ENCODE assay signal across 8 cellular contexts in the genomic region with DNA sequence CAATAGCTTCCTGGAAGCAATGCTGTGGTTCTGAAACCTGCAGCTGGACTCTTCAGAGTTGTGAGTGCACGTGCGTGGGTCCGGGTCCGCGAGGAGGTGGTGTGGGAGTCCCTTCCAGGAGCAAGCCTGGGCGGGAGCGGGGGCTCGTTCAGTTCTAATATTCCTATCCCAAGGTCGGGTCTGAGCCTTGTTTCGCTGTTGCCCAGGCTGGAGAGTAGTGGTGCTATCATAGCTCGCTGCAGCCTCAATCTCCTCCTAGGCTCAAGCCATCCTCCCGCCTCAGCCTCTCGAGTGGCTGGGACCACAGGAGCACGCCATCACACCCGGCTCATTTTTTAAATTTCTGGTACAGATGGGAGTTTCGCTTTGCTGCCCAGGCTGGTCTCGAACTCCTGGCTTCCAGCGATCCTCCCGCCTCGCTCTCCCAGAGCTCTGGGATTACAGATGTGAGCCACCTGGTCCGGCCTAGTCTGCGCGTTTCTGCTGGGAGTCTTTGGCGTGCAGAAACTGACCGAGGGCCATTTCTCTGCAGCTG. TPM values are rescaled to one million over a fixed set of nuclear protein-coding genes. Genes with fewer than 3 reads are reported as not detected.
DNase-seq lines count a peak whose midpoint lies in the region; ATAC-seq, FAIRE-seq and TF ChIP-seq lines count a peak whose summit lies in the region.

No MANE protein-coding gene starts in this region.

- no peak overlapping the region for H4K91ac ChIP-seq in mesenchymal stem cell (ENCODE audit: low read length)

- peak overlapping the region in 1 of 2 experiments; percentile 84 for H3K4ac ChIP-seq in mesenchymal stem cell (ENCODE audit: low read depth in 1 of 2, low read length in 2 of 2)

- peak overlapping the region in 1 of 2 experiments; percentile 87 for H3K18ac ChIP-seq in mesenchymal stem cell (ENCODE audit: low read depth in 1 of 2, low read length in 2 of 2)

- TF ChIP-seq POLR2A in A549 (IDR thresholded peaks at IDR 0.05; ENCODE audit: low read length) (no peak), GM12878 (IDR thresholded peaks at IDR 0.05; ENCODE audit: low read depth, low read length) (no peak), uterus (IDR thresholded peaks at IDR 0.05) (no peak)

- FAIRE-seq in A549 (lab: Jason Lieb, UNC) (peak; percentile 43), GM12878 (lab: Jason Lieb, UNC) (no peak)

- H3K27ac Mint-ChIP-seq in HFFc6, result peak overlapping the region; percentile 84

- TF ChIP-seq CTCF in A549 (IDR thresholded peaks at IDR 0.05), result no peak
- TF ChIP-seq CTCF in HFFc6 (IDR thresholded peaks at IDR 0.05), result no peak
- no peak for TF ChIP-seq CTCF in GM12878 (IDR thresholded peaks at IDR 0.05 in 2 of 3, conservative IDR thresholded peaks at IDR 0.05 in 1 of 3; ENCODE audit: control insufficient read depth in 2 of 3, extremely low read depth in 1 of 3, insufficient read depth in 1 of 3, low read depth in 3 of 3, low read length in 3 of 3)
- TF ChIP-seq CTCF in uterus (IDR thresholded peaks at IDR 0.05), result no peak

- H2BK120ac ChIP-seq in mesenchymal stem cell (ENCODE audit: low read depth, low read length), result peak overlapping the region; percentile 39

- no peak overlapping the region for H2AK5ac ChIP-seq in mesenchymal stem cell (ENCODE audit: low read length, severe bottlenecking)

- CTCF ChIA-PET in A549 (lab: Yijun Ruan, JAX) (interaction anchor here (0.6 kb wide), 1 partner anchor 25 kb away, joined by 3 read pairs; no protein-coding TSS in a partner anchor), GM12878 (lab: Yijun Ruan, JAX) (no interaction called here)

- H3K23ac ChIP-seq in mesenchymal stem cell (ENCODE audit: low read length in 2 of 2), result no peak overlapping the region

- H2AFZ ChIP-seq in GM12878 (ENCODE audit: control insufficient read depth, low read depth, low read length) (peak overlapping the region; percentile 63), mesenchymal stem cell (ENCODE audit: low read depth, low read length) (peak overlapping the region; percentile 99)

- H3K4me1 ChIP-seq in A549 (no peaks in the 10 kb centered on the region), GM12878 (ENCODE audit: control insufficient read depth, insufficient read depth, low read length) (no peaks in the 10 kb centered on the region), mesenchymal stem cell (ENCODE audit: control insufficient read depth, insufficient read depth, low read depth, low read length) (peaks cover 11% of the 10 kb centered on the region), uterus (peaks cover 0 to 5% of the 10 kb centered on the region in 2 donors)

- H4K20me1 ChIP-seq in GM12878 (ENCODE audit: control insufficient read depth, insufficient read depth), result no peaks in the 10 kb centered on the region

- no peak overlapping the region for H2BK12ac ChIP-seq in mesenchymal stem cell (ENCODE audit: low read length in 2 of 2)

- H3K9me3 Mint-ChIP-seq in HFFc6, result peaks cover 61% of the 10 kb centered on the region

- peaks cover 97% of the 10 kb centered on the region for H3K9me3 ChIP-seq in A549
- peaks cover 6% of the 10 kb centered on the region; the same call in 2 of the 3 replicates for H3K9me3 ChIP-seq in GM12878 (replicated peaks; ENCODE audit: control insufficient read depth, insufficient read depth, low read length)
- H3K9me3 ChIP-seq in mesenchymal stem cell (ENCODE audit: control insufficient read depth, low read length), result peaks cover 33% of the 10 kb centered on the region
- no peaks in the 10 kb centered on the region for H3K9me3 ChIP-seq in uterus

- H4K8ac ChIP-seq in mesenchymal stem cell (ENCODE audit: low read length), result peak overlapping the region; percentile 90

- RAD21 ChIA-PET in GM12878 (lab: Charles Lee; ENCODE audit: unreplicated experiment), result no interaction called here

- peak overlapping the region; percentile 89 for H3K4me3 Mint-ChIP-seq in HFFc6

- no peak overlapping the region for H2BK5ac ChIP-seq in mesenchymal stem cell (ENCODE audit: low read depth, low read length, poor library complexity, severe bottlenecking)

- H3K36me3 ChIP-seq in GM12878 (ENCODE audit: control insufficient read depth in 2 of 2, insufficient read depth in 2 of 2, low read length in 1 of 2) (no peaks in the 10 kb centered on the region), mesenchymal stem cell (ENCODE audit: control insufficient read depth in 1 of 2, insufficient read depth in 2 of 2, low read depth in 1 of 2, low read length in 2 of 2) (peaks cover 7 to 12% of the 10 kb centered on the region in 2 experiments), uterus (no peaks in the 10 kb centered on the region)

- peak overlapping the region in 1 of 2 experiments; percentile 71 for H3K14ac ChIP-seq in mesenchymal stem cell (ENCODE audit: low read length in 2 of 2)

- intact Hi-C loops in GM12878 (cut with micrococcal nuclease; ENCODE audit: unreplicated experiment) (no loop called here), uterus (cut with DNase I; ENCODE audit: low total_unique reads) (no loop called here)

- H3K36me3 Mint-ChIP-seq in HFFc6 (ENCODE audit: low read depth), result peaks cover 41% of the 10 kb centered on the region

- H3K4me3 ChIP-seq in A549, result peak overlapping the region; percentile 66
- H3K4me3 ChIP-seq in GM12878, result peak overlapping the region; percentile 76
- peak overlapping the region; percentile 69 to 93 for H3K4me3 ChIP-seq in mesenchymal stem cell (ENCODE audit: insufficient read depth in 1 of 2, low read depth in 1 of 2, low read length in 2 of 2)
- peak overlapping the region; percentile 61 to 86 for H3K4me3 ChIP-seq in uterus

- peak overlapping the region; percentile 74 for H3K4me2 ChIP-seq in A549
- H3K4me2 ChIP-seq in GM12878 (ENCODE audit: control insufficient read depth, insufficient read depth), result peak overlapping the region; percentile 5
- peak overlapping the region; percentile 82 for H3K4me2 ChIP-seq in mesenchymal stem cell (ENCODE audit: low read length, poor library complexity, severe bottlenecking)

- no peak overlapping the region for H2BK15ac ChIP-seq in mesenchymal stem cell (ENCODE audit: low read depth, poor library complexity, severe bottlenecking)

- BruUV-seq in GM12878 (replicated peaks; lab: Mats Ljungman, UMichigan), result no TSS peak

- H3K27me3 Mint-ChIP-seq in HFFc6 (ENCODE audit: insufficient read depth), result peaks cover 4% of the 10 kb centered on the region; the same call in 1 of the 2 replicates

- peaks cover 13% of the 10 kb centered on the region for H3K79me2 ChIP-seq in GM12878 (ENCODE audit: control insufficient read depth, insufficient read depth, low read length)

- 53% methylated on average over 25 of the region's 25 CpGs for WGBS in A549 (ENCODE audit: missing lambda C conversion rate)
- WGBS in GM12878 (ENCODE audit: insufficient coverage, insufficient replicate concordance, low lambda C conversion rate, missing lambda C conversion rate), result 1% methylated on average over 25 of the region's 25 CpGs
- WGBS in mesenchymal stem cell, result 15% methylated on average over 25 of the region's 25 CpGs

- H3K27ac ChIP-seq in A549 (peak overlapping the region; percentile 80 to 82), GM12878 (ENCODE audit: control insufficient read depth, insufficient read depth) (peak overlapping the region; percentile 61), mesenchymal stem cell (ENCODE audit: low read length, poor library complexity, severe bottlenecking) (peak overlapping the region; percentile 63), uterus (peak overlapping the region; percentile 84 to 93)

- DNase-seq in A549 (ENCODE audit: low read depth in 1 of 2, low spot score in 1 of 2), result no peak
- DNase-seq in HFFc6, result no peak
- DNase-seq in GM12878 (ENCODE audit: low read depth, low spot score), result no peak
- DNase-seq in mesenchymal stem cell, result no peak
- DNase-seq in uterus, result no peak

- H3K27me3 ChIP-seq in GM12878 (replicated peaks in 1 of 2; ENCODE audit: control insufficient read depth in 2 of 2, insufficient read depth in 2 of 2, low read length in 1 of 2) (no peaks in the 10 kb centered on the region), mesenchymal stem cell (ENCODE audit: control insufficient read depth in 1 of 2, insufficient read depth in 1 of 2, low read length in 2 of 2) (peaks cover 0 to 6% of the 10 kb centered on the region in 2 experiments), uterus (no peaks in the 10 kb centered on the region)

- TF ChIP-seq RAD21 in A549 (conservative IDR thresholded peaks at IDR 0.05 in 1 of 2, IDR thresholded peaks at IDR 0.05 in 1 of 2), result no peak
- no peak for TF ChIP-seq RAD21 in GM12878 (IDR thresholded peaks at IDR 0.05; ENCODE audit: insufficient read depth, low read depth, low read length)

- ATAC-seq in A549, result peak in 1 of 2 experiments; percentile 13; a peak in 3 of 6 replicates
- peak; percentile 34 for ATAC-seq in GM12878
- no peak for ATAC-seq in HG03159 (IDR thresholded peaks at IDR 0.05; ENCODE audit: unreplicated experiment)
- no peak for ATAC-seq in HG02678 (IDR thresholded peaks at IDR 0.05; ENCODE audit: unreplicated experiment)
- ATAC-seq in HG02970 (IDR thresholded peaks at IDR 0.05; ENCODE audit: low FRiP score, unreplicated experiment), result no peak

- H3K9ac ChIP-seq in GM12878 (ENCODE audit: control insufficient read depth, insufficient read depth, low read length), result peak overlapping the region; percentile 71
- H3K9ac ChIP-seq in mesenchymal stem cell (ENCODE audit: low read length), result peak overlapping the region; percentile 97

- SMC1A ChIA-PET in GM12878 (lab: Charles Lee; ENCODE audit: uncharacterized antibody, unreplicated experiment), result interaction anchor here (1.0 to 1.1 kb wide), 2 partner anchors 13 to 39 kb away, joined by 3 read pairs; a partner anchor contains a TSS

- in situ Hi-C loops in GM12878 (cut with MboI), result no loop called here

- TF ChIP-seq EP300 in A549 (IDR thresholded peaks at IDR 0.05) (no peak), GM12878 (IDR thresholded peaks at IDR 0.05; ENCODE audit: borderline replicate concordance in 1 of 2, control insufficient read depth in 1 of 2, low read depth in 2 of 2, low read length in 2 of 2) (no peak)

- H3K4me1 Mint-ChIP-seq in HFFc6 (ENCODE audit: low read depth), result peaks cover 7% of the 10 kb centered on the region; the same call in 1 of the 2 replicates

- POLR2A ChIA-PET in A549 (lab: Yijun Ruan, JAX), result no interaction called here
- POLR2A ChIA-PET in GM12878 (lab: Charles Lee), result interaction anchor here (0.5 to 1.6 kb wide), 2 partner anchors 71 to 91 kb away, joined by 5 to 6 read pairs; a partner anchor contains a TSS

- peaks cover 7% of the 10 kb centered on the region for H3K79me1 ChIP-seq in mesenchymal stem cell (replicated peaks; ENCODE audit: low read length, poor library complexity, severe bottlenecking)

RNA-seq across cellular contexts. Expression of a gene that starts 0.6 kb away (rescaled TPM):
- polyA plus RNA-seq in A549 (2011; rRNA removed) (5.9 and 6.7 TPM in 2 replicates), A549 (2017; fragmentation: RNase III; extraction: RNeasy Plus Mini Kit Qiagen cat#74134 plus additional on column Dnase treatment) (3.1 to 3.7 TPM (median 3.7 TPM) in 3 replicates), GM12878 (2011; rRNA removed) (5.4 and 9.1 TPM in 2 replicates), GM12878 (2014; fragmentation: Illumina TruSeq; extraction: Trizol) (2.1 and 2.2 TPM in 2 replicates), GM12878 (2014; fragmentation: Nextera tagmentation; extraction: Ambion mirVana) (1 to 10 TPM; 2.0 to 2.2 TPM), GM12878 (2014; rRNA removed) (1.2 and 2.0 TPM in 2 replicates), GM12878 (2016; fragmentation: Nextera tagmentation; extraction: Ambion mirVana) (1 to 10 TPM; 4.1 to 4.8 TPM)
- polyA plus RNA-seq in A549 (2012; cell fraction: cytosol; rRNA removed), result 0.91 and 1.2 TPM in 2 replicates
- 0.66 and 1.2 TPM in 2 replicates for polyA plus RNA-seq in A549 (2012; cell fraction: nucleus; rRNA removed)
- polyA minus RNA-seq in A549 (2011; rRNA and poly(A)+ RNA removed), result 4.1 and 4.2 TPM in 2 replicates
- 1 to 10 TPM; 1.7 to 3.9 (median 3.4) TPM for total RNA-seq in HFFc6 (2021; fragmentation: NEBNext Ultra II Directional; extraction: Animal tissue kit (Norgen Biotek cat#: 25700))
- total RNA-seq in GM12878 (2013; cell fraction: nucleolus; rRNA removed), result 18.3 and 20.0 TPM in 2 replicates
- total RNA-seq in GM12878 (2014; rRNA removed) (2.5 and 2.9 TPM in 2 replicates), GM12878 (2014; rRNA removed; fragmentation: Illumina TruSeq; extraction: Trizol) (3.1 and 3.4 TPM in 2 replicates), GM12878 (2021) (2.0 and 2.6 TPM in 2 replicates), uterus (10 to 100 TPM in 2 of 4 donors, 1 to 10 TPM in 1, under 1 TPM in 1; 0.88 to 29.9 (median 8.3) TPM)
- polyA plus RNA-seq in GM12878 (2011; ENCODE audit: low read depth), result 1.8 TPM
- 2.3 and 2.6 TPM in 2 replicates for polyA plus RNA-seq in GM12878 (2011; cell fraction: cytosol; rRNA removed)
- polyA plus RNA-seq in GM12878 (2011; cell fraction: nucleus; rRNA removed), result 3.4 and 3.9 TPM in 2 replicates
- polyA plus RNA-seq in GM12878 (2012), result 2.2 and 3.4 TPM in 2 replicates
- 7.3 and 9.1 TPM in 2 replicates for polyA minus RNA-seq in GM12878 (2011; rRNA and poly(A)+ RNA removed)
- polyA minus RNA-seq in GM12878 (2011; cell fraction: cytosol; rRNA and poly(A)+ RNA removed), result 2.0 and 2.3 TPM in 2 replicates
- polyA minus RNA-seq in GM12878 (2011; cell fraction: nucleus; rRNA and poly(A)+ RNA removed), result 2.9 and 5.3 TPM in 2 replicates
- 2.9 TPM for polyA plus RNA-seq in mesenchymal stem cell (2013, experiment 1 of 2)
- polyA plus RNA-seq in mesenchymal stem cell (2013, experiment 2 of 2), result 2.9 TPM

RNA-seq across cellular contexts. Expression of a gene that starts 38.8 kb away (rescaled TPM):
- polyA plus RNA-seq in A549 (2011; rRNA removed), result 5.8 and 7.1 TPM in 2 replicates
- 1.2 and 1.3 TPM in 2 replicates for polyA plus RNA-seq in A549 (2012; cell fraction: cytosol; rRNA removed)
- 0.95 and 1.3 TPM in 2 replicates for polyA plus RNA-seq in A549 (2012; cell fraction: nucleus; rRNA removed)
- polyA plus RNA-seq in A549 (2017; fragmentation: RNase III; extraction: RNeasy Plus Mini Kit Qiagen cat#74134 plus additional on column Dnase treatment), result 3.3 to 3.8 TPM (median 3.4 TPM) in 3 replicates
- 4.6 and 4.7 TPM in 2 replicates for polyA minus RNA-seq in A549 (2011; rRNA and poly(A)+ RNA removed)
- 1 to 10 TPM; 1.1 to 2.1 (median 1.5) TPM for total RNA-seq in HFFc6 (2021; fragmentation: NEBNext Ultra II Directional; extraction: Animal tissue kit (Norgen Biotek cat#: 25700))
- total RNA-seq in GM12878 (2013; cell fraction: nucleolus; rRNA removed), result 17.7 and 21.6 TPM in 2 replicates
- 0.85 and 1.1 TPM in 2 replicates for total RNA-seq in GM12878 (2014; rRNA removed)
- total RNA-seq in GM12878 (2014; rRNA removed; fragmentation: Illumina TruSeq; extraction: Trizol), result 1.3 and 1.5 TPM in 2 replicates
- total RNA-seq in GM12878 (2021), result 0.82 and 1.2 TPM in 2 replicates
- polyA plus RNA-seq in GM12878 (2011; ENCODE audit: low read depth), result 1.2 TPM
- 2.6 and 4.0 TPM in 2 replicates for polyA plus RNA-seq in GM12878 (2011; rRNA removed)
- 0.75 and 0.84 TPM in 2 replicates for polyA plus RNA-seq in GM12878 (2011; cell fraction: cytosol; rRNA removed)
- polyA plus RNA-seq in GM12878 (2011; cell fraction: nucleus; rRNA removed), result 2.3 and 2.8 TPM in 2 replicates
- polyA plus RNA-seq in GM12878 (2012), result 0.92 and 1.5 TPM in 2 replicates
- polyA plus RNA-seq in GM12878 (2014; fragmentation: Illumina TruSeq; extraction: Trizol), result 0.48 and 0.85 TPM in 2 replicates
- under 1 TPM; 0.66 to 0.91 TPM for polyA plus RNA-seq in GM12878 (2014; fragmentation: Nextera tagmentation; extraction: Ambion mirVana)
- polyA plus RNA-seq in GM12878 (2014; rRNA removed), result 0.39 and 0.61 TPM in 2 replicates
- polyA plus RNA-seq in GM12878 (2016; fragmentation: Nextera tagmentation; extraction: Ambion mirVana), result under 1 TPM; 0.62 to 0.77 TPM
- polyA minus RNA-seq in GM12878 (2011; rRNA and poly(A)+ RNA removed), result 3.7 and 4.0 TPM in 2 replicates
- 0.94 and 2.0 TPM in 2 replicates for polyA minus RNA-seq in GM12878 (2011; cell fraction: cytosol; rRNA and poly(A)+ RNA removed)
- 1.5 and 2.4 TPM in 2 replicates for polyA minus RNA-seq in GM12878 (2011; cell fraction: nucleus; rRNA and poly(A)+ RNA removed)
- 1.5 TPM for polyA plus RNA-seq in mesenchymal stem cell (2013, experiment 1 of 2)
- polyA plus RNA-seq in mesenchymal stem cell (2013, experiment 2 of 2), result 1.7 TPM
- total RNA-seq in uterus, result 10 to 100 TPM in 2 of 4 donors, 1 to 10 TPM in 2; 3.3 to 28.7 (median 9.0) TPM

Comparison
In these comparisons a context has a peak if more than half of its experiments do, and no peak if none do; other contexts are left out.
1. H3K4me2 ChIP-seq: peak in every context shown above with its lines; median percentile 82 in mesenchymal stem cell; 74 in A549; 5 in GM12878.